ENCODE assay signal across 1 cellular context in the genomic region with DNA sequence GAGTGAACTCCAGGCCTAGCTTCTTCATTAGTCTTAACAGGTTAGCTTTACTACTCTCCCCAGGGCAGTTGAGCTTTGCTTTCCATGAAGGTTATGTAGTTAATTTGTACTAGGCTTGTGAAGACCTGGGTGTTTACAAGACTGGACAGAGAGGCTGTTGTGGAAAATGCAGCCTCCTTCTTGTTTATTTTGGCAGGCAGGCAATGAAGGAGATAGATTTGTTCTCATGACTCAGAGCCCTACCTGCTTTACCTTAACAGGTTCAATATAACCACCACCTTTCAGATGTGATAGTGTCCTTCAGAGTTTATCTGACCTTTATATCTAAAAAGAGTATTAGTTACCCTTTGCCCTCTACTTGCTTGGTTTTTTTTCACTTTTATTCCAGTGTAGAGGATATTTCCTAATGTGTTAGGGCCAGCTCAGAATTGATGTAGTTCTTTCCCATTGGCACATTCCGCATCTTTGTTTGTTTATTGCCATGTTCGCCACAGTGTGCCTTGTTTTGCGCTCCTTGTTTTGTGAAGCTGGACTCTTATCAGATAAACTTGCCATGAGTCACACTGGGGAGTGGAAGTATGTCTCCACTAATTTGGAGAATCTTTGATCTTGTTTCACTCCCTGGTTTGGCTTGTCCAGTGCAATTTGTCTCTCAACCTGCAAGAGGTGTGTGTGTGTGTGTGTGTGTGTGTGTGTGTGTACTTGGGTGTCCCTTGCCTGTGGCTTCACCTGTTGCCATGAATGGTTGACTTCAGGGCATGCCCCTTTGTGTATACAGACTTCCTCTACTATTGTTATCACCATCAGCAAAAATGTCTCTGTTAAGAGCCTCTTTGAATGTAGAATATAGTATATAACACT.
A peak's percentile ranks its signal among the peaks of the same experiment; 100 is the strongest.
TF ChIP-seq lines count a peak whose summit lies in the region.

No MANE protein-coding gene starts in this region.

TF ChIP-seq in HEK293, 187 proteins besides CTCF, POLR2A, EP300 and RAD21 (continued from another document and continues in another):
- TF ChIP-seq ZNF398 (tag by site-specific recombination; IDR thresholded peaks at IDR 0.05) (peak; percentile 42; the same call in 1 of the 2 replicates), ZNF571 (tag by site-specific recombination; IDR thresholded peaks at IDR 0.05) (no peak), GLI2 (tag by site-specific recombination; IDR thresholded peaks at IDR 0.05; ENCODE audit: borderline replicate concordance, low read depth) (no peak), ZNF2 (tag by site-specific recombination; IDR thresholded peaks at IDR 0.05) (no peak), ZBTB8A (tag by site-specific recombination; IDR thresholded peaks at IDR 0.05) (no peak), OSR2 (tag by site-specific recombination; IDR thresholded peaks at IDR 0.05) (peak; percentile 70; the same call in 1 of the 2 replicates), EGR2 (tag by site-specific recombination; IDR thresholded peaks at IDR 0.05; ENCODE audit: low read depth) (no peak), KLF7 (tag by site-specific recombination; IDR thresholded peaks at IDR 0.05; ENCODE audit: borderline replicate concordance) (no peak), ZNF335 (tag by site-specific recombination; conservative IDR thresholded peaks at IDR 0.05) (no peak; the same call in 1 of the 2 replicates), ZNF777 (tag by site-specific recombination; IDR thresholded peaks at IDR 0.05; ENCODE audit: borderline replicate concordance) (no peak), ZNF121 (tag by site-specific recombination; IDR thresholded peaks at IDR 0.05) (no peak), ZFP3 (tag by site-specific recombination; IDR thresholded peaks at IDR 0.05; ENCODE audit: low read depth) (no peak), KLF9 (tag by site-specific recombination; IDR thresholded peaks at IDR 0.05; ENCODE audit: low read depth) (0 out of 2 replicates have a peak, but pooled peaks have one; percentile 14), ZNF16 (tag by site-specific recombination; IDR thresholded peaks at IDR 0.05; ENCODE audit: low read depth) (no peak), GFI1B (tag by site-specific recombination; IDR thresholded peaks at IDR 0.05) (no peak), HOXD13 (CRISPR knock-in tag; IDR thresholded peaks at IDR 0.05; ENCODE audit: borderline replicate concordance) (no peak), MYNN (tag by site-specific recombination; IDR thresholded peaks at IDR 0.05; ENCODE audit: borderline replicate concordance) (peak; percentile 59; the same call in 1 of the 2 replicates), ZNF629 (tag by site-specific recombination; IDR thresholded peaks at IDR 0.05) (peak; percentile 46), MEIS1 (CRISPR knock-in tag; IDR thresholded peaks at IDR 0.05; ENCODE audit: borderline replicate concordance) (no peak), ZNF221 (tag by site-specific recombination; IDR thresholded peaks at IDR 0.05; ENCODE audit: borderline replicate concordance) (no peak), FEZF1 (tag by site-specific recombination; IDR thresholded peaks at IDR 0.05) (0 out of 2 replicates have a peak, but pooled peaks have one; percentile 3), ZNF211 (tag by site-specific recombination; IDR thresholded peaks at IDR 0.05; ENCODE audit: low read depth) (no peak), ZNF837 (tag by site-specific recombination; IDR thresholded peaks at IDR 0.05) (no peak), ZNF776 (tag by site-specific recombination; IDR thresholded peaks at IDR 0.05; ENCODE audit: borderline replicate concordance) (no peak), PRDM1 (tag by site-specific recombination; IDR thresholded peaks at IDR 0.05) (peak; percentile 80), ZNF146 (tag by site-specific recombination; IDR thresholded peaks at IDR 0.05) (no peak), ZNF473 (tag by site-specific recombination; IDR thresholded peaks at IDR 0.05) (no peak), KLF10 (tag by site-specific recombination; IDR thresholded peaks at IDR 0.05) (no peak), ZNF302 (tag by site-specific recombination; IDR thresholded peaks at IDR 0.05; ENCODE audit: low read depth) (no peak), ZNF292 (tag by site-specific recombination; IDR thresholded peaks at IDR 0.05; ENCODE audit: borderline replicate concordance, low read depth) (no peak), PRDM10 (tag by site-specific recombination; IDR thresholded peaks at IDR 0.05) (peak; percentile 66), ZNF518A (tag by site-specific recombination; conservative IDR thresholded peaks at IDR 0.05; ENCODE audit: low read depth) (no peak), ZNF140 (tag by site-specific recombination; IDR thresholded peaks at IDR 0.05) (no peak), ZNF843 (tag by site-specific recombination; IDR thresholded peaks at IDR 0.05) (peak; percentile 27; the same call in 1 of the 2 replicates), SP3 (tag by site-specific recombination; IDR thresholded peaks at IDR 0.05) (no peak), ZNF37A (tag by site-specific recombination; IDR thresholded peaks at IDR 0.05) (no peak), ZNF423 (tag by site-specific recombination; IDR thresholded peaks at IDR 0.05) (no peak)
- TF ChIP-seq, protein P1, sequence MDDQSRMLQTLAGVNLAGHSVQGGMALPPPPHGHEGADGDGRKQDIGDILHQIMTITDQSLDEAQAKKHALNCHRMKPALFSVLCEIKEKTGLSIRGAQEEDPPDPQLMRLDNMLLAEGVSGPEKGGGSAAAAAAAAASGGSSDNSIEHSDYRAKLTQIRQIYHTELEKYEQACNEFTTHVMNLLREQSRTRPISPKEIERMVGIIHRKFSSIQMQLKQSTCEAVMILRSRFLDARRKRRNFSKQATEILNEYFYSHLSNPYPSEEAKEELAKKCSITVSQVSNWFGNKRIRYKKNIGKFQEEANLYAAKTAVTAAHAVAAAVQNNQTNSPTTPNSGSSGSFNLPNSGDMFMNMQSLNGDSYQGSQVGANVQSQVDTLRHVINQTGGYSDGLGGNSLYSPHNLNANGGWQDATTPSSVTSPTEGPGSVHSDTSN (CRISPR knock-in tag; IDR thresholded peaks at IDR 0.05) = no peak
- TF ChIP-seq, protein P2, sequence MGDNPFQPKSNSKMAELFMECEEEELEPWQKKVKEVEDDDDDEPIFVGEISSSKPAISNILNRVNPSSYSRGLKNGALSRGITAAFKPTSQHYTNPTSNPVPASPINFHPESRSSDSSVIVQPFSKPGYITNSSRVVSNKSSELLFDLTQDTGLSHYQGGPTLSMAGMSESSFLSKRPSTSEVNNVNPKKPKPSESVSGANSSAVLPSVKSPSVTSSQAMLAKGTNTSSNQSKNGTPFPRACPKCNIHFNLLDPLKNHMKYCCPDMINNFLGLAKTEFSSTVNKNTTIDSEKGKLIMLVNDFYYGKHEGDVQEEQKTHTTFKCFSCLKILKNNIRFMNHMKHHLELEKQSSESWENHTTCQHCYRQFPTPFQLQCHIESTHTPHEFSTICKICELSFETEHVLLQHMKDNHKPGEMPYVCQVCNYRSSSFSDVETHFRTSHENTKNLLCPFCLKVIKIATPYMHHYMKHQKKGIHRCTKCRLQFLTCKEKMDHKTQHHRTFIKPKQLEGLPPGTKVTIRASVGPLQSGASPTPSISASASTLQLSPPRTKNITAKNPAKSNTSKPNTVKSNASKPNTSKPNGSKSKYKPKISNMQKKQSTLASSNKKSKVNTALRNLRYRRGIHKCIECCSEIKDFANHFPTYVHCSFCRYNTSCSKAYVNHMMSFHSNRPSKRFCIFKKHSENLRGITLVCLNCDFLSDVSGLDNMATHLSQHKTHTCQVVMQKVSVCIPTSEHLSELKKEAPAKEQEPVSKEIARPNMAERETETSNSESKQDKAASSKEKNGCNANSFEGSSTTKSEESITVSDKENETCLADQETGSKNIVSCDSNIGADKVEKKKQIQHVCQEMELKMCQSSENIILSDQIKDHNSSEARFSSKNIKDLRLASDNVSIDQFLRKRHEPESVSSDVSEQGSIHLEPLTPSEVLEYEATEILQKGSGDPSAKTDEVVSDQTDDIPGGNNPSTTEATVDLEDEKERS (tag by site-specific recombination; IDR thresholded peaks at IDR 0.05) = no peak
- TF ChIP-seq, protein P3, sequence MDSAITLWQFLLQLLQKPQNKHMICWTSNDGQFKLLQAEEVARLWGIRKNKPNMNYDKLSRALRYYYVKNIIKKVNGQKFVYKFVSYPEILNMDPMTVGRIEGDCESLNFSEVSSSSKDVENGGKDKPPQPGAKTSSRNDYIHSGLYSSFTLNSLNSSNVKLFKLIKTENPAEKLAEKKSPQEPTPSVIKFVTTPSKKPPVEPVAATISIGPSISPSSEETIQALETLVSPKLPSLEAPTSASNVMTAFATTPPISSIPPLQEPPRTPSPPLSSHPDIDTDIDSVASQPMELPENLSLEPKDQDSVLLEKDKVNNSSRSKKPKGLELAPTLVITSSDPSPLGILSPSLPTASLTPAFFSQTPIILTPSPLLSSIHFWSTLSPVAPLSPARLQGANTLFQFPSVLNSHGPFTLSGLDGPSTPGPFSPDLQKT (IDR thresholded peaks at IDR 0.05; ENCODE audit: borderline replicate concordance, low read depth, low read length) = no peak
- TF ChIP-seq, protein P4, sequence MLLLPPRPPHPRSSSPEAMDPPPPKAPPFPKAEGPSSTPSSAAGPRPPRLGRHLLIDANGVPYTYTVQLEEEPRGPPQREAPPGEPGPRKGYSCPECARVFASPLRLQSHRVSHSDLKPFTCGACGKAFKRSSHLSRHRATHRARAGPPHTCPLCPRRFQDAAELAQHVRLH (tag by site-specific recombination; IDR thresholded peaks at IDR 0.05) = no peak
